Comparison of ENCODE assay signal across 13 cellular contexts in the genomic region with DNA sequence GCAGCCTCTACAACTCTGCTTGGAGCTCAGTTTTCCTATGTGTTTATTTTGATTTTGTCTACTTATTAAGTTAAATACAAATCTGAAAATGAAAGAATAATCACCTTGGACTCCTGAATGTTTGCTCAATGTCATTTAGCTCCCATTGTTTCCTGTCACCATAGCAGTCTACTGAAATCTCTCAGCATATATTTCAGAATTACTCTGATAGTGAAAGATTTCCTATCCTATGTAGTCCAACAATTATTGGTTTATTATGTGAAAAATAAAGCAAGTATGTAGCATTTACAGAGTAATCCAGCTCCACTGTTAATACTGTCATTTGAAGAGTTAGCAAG.
DNase-seq lines count a peak whose midpoint lies in the region; ATAC-seq and TF ChIP-seq lines count a peak whose summit lies in the region.
"Had no signal": no experiment of that assay in that cellular context is flagged by ENCODE, and none has a peak within 500 bp of the region (broad histone marks: within the 10 kb centered on the region; RNA-seq: fewer than 3 reads in every experiment).

No MANE protein-coding gene starts in this region.

- H3K27ac ChIP-seq in right atrium auricular region (peak overlapping the region; percentile 91 to 97), fibroblast of lung (ENCODE audit: insufficient read depth, low read length) (no peak overlapping the region), psoas muscle (peak overlapping the region; percentile 7)

- H2AFZ ChIP-seq in fibroblast of lung (ENCODE audit: low read length), result no peak overlapping the region

- ATAC-seq in psoas muscle (no peak), HG03039 (IDR thresholded peaks at IDR 0.05; ENCODE audit: unreplicated experiment) (no peak)
- no peak for ATAC-seq in activated CD4-positive, CD25-positive, alpha-beta regulatory T cell treated with anti-CD3 and anti-CD28 coated beads, Interleukin-2, amount 50 U/mL, for 24 hours
- ATAC-seq: activated CD8-positive, alpha-beta T cell treated with anti-CD3 and anti-CD28 coated beads, Interleukin-2, amount 10 ng/mL, durations not matched to agents 7 days and 5 days had no signal

- H3K9me3 ChIP-seq in right atrium auricular region, result no peaks in the 10 kb centered on the region
- no peaks in the 10 kb centered on the region for H3K9me3 ChIP-seq in fibroblast of lung (ENCODE audit: control insufficient read depth, insufficient read depth, low read depth, low read length)
- H3K9me3 ChIP-seq in psoas muscle, result no peaks in the 10 kb centered on the region

- peaks cover 87% of the 10 kb centered on the region for H3K79me2 ChIP-seq in fibroblast of lung (ENCODE audit: control insufficient read depth, insufficient read depth, low read length)

- H3K4me1 ChIP-seq in right atrium auricular region (peaks cover 0 to 91% of the 10 kb centered on the region in 2 donors), fibroblast of lung (ENCODE audit: control insufficient read depth, extremely low read depth, insufficient read depth, low read length) (peaks cover 7% of the 10 kb centered on the region), psoas muscle (peaks cover 76% of the 10 kb centered on the region)

- H3K9ac ChIP-seq in fibroblast of lung (ENCODE audit: insufficient read depth, low read length), result no peak overlapping the region

- H4K20me1 ChIP-seq in fibroblast of lung (ENCODE audit: control insufficient read depth, extremely low read depth, insufficient read depth, low read length), result peaks cover 2% of the 10 kb centered on the region

- peak overlapping the region; percentile 4 for H3K4me2 ChIP-seq in fibroblast of lung (ENCODE audit: extremely low read depth, insufficient read depth, low read length)

- TF ChIP-seq CTCF in right atrium auricular region (IDR thresholded peaks at IDR 0.05) (no peak), fibroblast of lung (conservative IDR thresholded peaks at IDR 0.05 in 1 of 2, IDR thresholded peaks at IDR 0.05 in 1 of 2; ENCODE audit: low read depth in 1 of 2, low read length in 2 of 2) (no peak), psoas muscle (IDR thresholded peaks at IDR 0.05) (no peak)

- no peak overlapping the region for H3K4me3 ChIP-seq in right atrium auricular region
- H3K4me3 ChIP-seq in fibroblast of lung (replicated peaks in 1 of 4; ENCODE audit: control extremely low read depth in 1 of 4, insufficient read depth in 1 of 4, low read depth in 3 of 4, low read length in 4 of 4), result no peak overlapping the region
- no peak overlapping the region for H3K4me3 ChIP-seq in psoas muscle

- H3K27me3 ChIP-seq in right atrium auricular region (no peaks in the 10 kb centered on the region), fibroblast of lung (ENCODE audit: control insufficient read depth, insufficient read depth, low read length) (no peaks in the 10 kb centered on the region), psoas muscle (ENCODE audit: insufficient read depth in 3 of 3, low read length in 2 of 3) (no peaks in the 10 kb centered on the region)

- intact Hi-C loops in cardiac septum (cut with DNase I), result no loop called here
- intact Hi-C loops in psoas muscle (cut with DNase I), result no loop called here

- no peak for DNase-seq in right atrium auricular region (ENCODE audit: low spot score)
- no peak for DNase-seq in cardiac septum (ENCODE audit: low spot score)
- no peak for DNase-seq in fibroblast of lung (ENCODE audit: low read depth in 2 of 2)
- no peak for DNase-seq in psoas muscle
- no peak for DNase-seq in SW 1271 (lab: John Stamatoyannopoulos, UW)
- DNase-seq in NCI-H1694 (lab: John Stamatoyannopoulos, UW), result no peak
- DNase-seq: activated CD8-positive, alpha-beta T cell treated with anti-CD3 and anti-CD28 coated beads, Interleukin-2, amount 10 ng/mL, durations not matched to agents 7 days and 5 days; activated effector memory CD4-positive, alpha-beta T cell treated with Interleukin-2 at 50 U/mL for 16 hours; NCI-H1092; NCI-H2171 treated with DMSO at 0.1 percent for 48 hours; SIG-M5 had no signal

- H3K36me3 ChIP-seq in right atrium auricular region (peaks cover 6% of the 10 kb centered on the region), fibroblast of lung (ENCODE audit: control insufficient read depth, insufficient read depth, low read length) (peaks cover 2% of the 10 kb centered on the region), psoas muscle (ENCODE audit: insufficient read depth in 1 of 2, low read depth in 1 of 2) (peaks cover 0 to 4% of the 10 kb centered on the region in 2 donors)
